Comparison of ENCODE assay signal across 8 cellular contexts in genomic region chr20:63497946-63498935, GRCh38. TPM values are rescaled to one million over a fixed set of nuclear protein-coding genes. Genes with fewer than 3 reads are reported as not detected.
DNase-seq lines count a peak whose midpoint lies in the region; ATAC-seq and TF ChIP-seq lines count a peak whose summit lies in the region.

No MANE protein-coding gene starts in this region.

- peaks cover 26% of the 10 kb centered on the region for H3K36me3 ChIP-seq in right atrium auricular region
- no peaks in the 10 kb centered on the region for H3K36me3 ChIP-seq in spleen

- H3K27me3 ChIP-seq in right atrium auricular region, result peaks cover 0 to 13% of the 10 kb centered on the region in 2 donors
- peaks cover 0 to 87% (median 44%) of the 10 kb centered on the region in 7 donors for H3K27me3 ChIP-seq in spleen (replicated peaks in 1 of 7)

- peak overlapping the region; percentile 75 for H3K4me3 Mint-ChIP-seq in T-helper 17 cell

- peak; percentile 45 for DNase-seq in NCI-H1092 treated with DMSO at 0.1 percent for 48 hours (lab: John Stamatoyannopoulos, UW)
- DNase-seq in NCI-H1092 (lab: John Stamatoyannopoulos, UW), result no peak
- no peak for DNase-seq in T-helper 17 cell
- DNase-seq in right atrium auricular region (ENCODE audit: low spot score), result no peak
- no peak for DNase-seq in spleen

- no peak for TF ChIP-seq POLR2A in spleen (IDR thresholded peaks at IDR 0.05)

- ATAC-seq in T-helper 17 cell (no peak), HG03442 (IDR thresholded peaks at IDR 0.05; ENCODE audit: unreplicated experiment) (no peak), HG02763 (IDR thresholded peaks at IDR 0.05; ENCODE audit: unreplicated experiment) (no peak), HG03521 (IDR thresholded peaks at IDR 0.05; ENCODE audit: unreplicated experiment) (no peak)

- H3K4me3 ChIP-seq in right atrium auricular region, result peak overlapping the region; percentile 56 to 60
- peak overlapping the region in 5 of 8 donors; percentile 39 to 71 (median 43) for H3K4me3 ChIP-seq in spleen

- 1 to 7% (median 5%) methylated on average over 4 to 59 of the region's 60 CpGs for WGBS in spleen, 5 donors

- H3K4me1 ChIP-seq in right atrium auricular region (peaks cover 0 to 63% of the 10 kb centered on the region in 2 donors), spleen (peaks cover 5 to 42% (median 30%) of the 10 kb centered on the region in 6 donors)

- intact Hi-C loops in spleen (cut with DNase I; ENCODE audit: low total_unique reads), result no loop called here

- H3K27ac Mint-ChIP-seq in T-helper 17 cell, result no peak overlapping the region

- no peaks in the 10 kb centered on the region for H3K36me3 Mint-ChIP-seq in T-helper 17 cell (ENCODE audit: low read depth)

- peaks cover 2% of the 10 kb centered on the region for H3K4me1 Mint-ChIP-seq in T-helper 17 cell

- TF ChIP-seq CTCF in right atrium auricular region (IDR thresholded peaks at IDR 0.05) (no peak), spleen (IDR thresholded peaks at IDR 0.05 in 8 of 11, conservative IDR thresholded peaks at IDR 0.05 in 3 of 11) (no peak)

- H3K27ac ChIP-seq in right atrium auricular region (peak overlapping the region; percentile 92 to 97), spleen (no peak overlapping the region)

- H3K9me3 ChIP-seq in T-helper 17 cell (ENCODE audit: control insufficient read depth, low read length, poor library complexity, severe bottlenecking) (no peaks in the 10 kb centered on the region), right atrium auricular region (no peaks in the 10 kb centered on the region), spleen (no peaks in the 10 kb centered on the region)

- H3K27me3 Mint-ChIP-seq in T-helper 17 cell, result peaks cover 12% of the 10 kb centered on the region

RNA-seq across cellular contexts. Expression of gene EEF1A2, which starts 0.6 kb away (rescaled TPM):
- total RNA-seq in T-helper 17 cell, result under 1 TPM; 0.47 to 0.99 TPM
- 100 to 1,000 TPM; 797 to 886 TPM for total RNA-seq in right atrium auricular region
- total RNA-seq in spleen, result 1 to 10 TPM in 3 of 7 donors, under 1 TPM in 4; 0.39 to 1.4 (median 0.54) TPM
- polyA plus RNA-seq in spleen, result under 1 TPM; 0.48 to 0.57 (median 0.53) TPM

RNA-seq across cellular contexts. Expression of gene PPDPF, which starts 22.3 kb away (rescaled TPM):
- 100 to 1,000 TPM; 149 to 271 TPM for total RNA-seq in T-helper 17 cell
- total RNA-seq in right atrium auricular region, result 100 to 1,000 TPM; 138 to 185 TPM
- total RNA-seq in spleen, result 100 to 1,000 TPM in 4 of 7 donors, 10 to 100 TPM in 3; 68.8 to 167 (median 105) TPM
- 100 to 1,000 TPM; 123 to 275 (median 186) TPM for polyA plus RNA-seq in spleen

RNA-seq across cellular contexts. Expression of gene KCNQ2, which starts 25.8 kb away (rescaled TPM):
- total RNA-seq in T-helper 17 cell, result not detected
- total RNA-seq in right atrium auricular region, result not detected
- total RNA-seq in spleen, result 1 to 10 TPM in 2 of 7 donors, under 1 TPM in 3, not detected in 2; 0.26 to 3.5 (median 0.65) TPM
- polyA plus RNA-seq in spleen, result under 1 TPM; 0.13 to 0.39 (median 0.39) TPM

RNA-seq across cellular contexts. Expression of gene PTK6, which starts 38.9 kb away (rescaled TPM):
- total RNA-seq in T-helper 17 cell (under 1 TPM; 0.50 to 0.80 TPM), right atrium auricular region (not detected), spleen (1 to 10 TPM in 1 of 7 donors, under 1 TPM in 6; 0.20 to 1.0 (median 0.77) TPM)
- under 1 TPM; 0.55 to 0.72 (median 0.64) TPM for polyA plus RNA-seq in spleen

RNA-seq across cellular contexts. Expression of gene SRMS, which starts 49.3 kb away (rescaled TPM):
- total RNA-seq in T-helper 17 cell (not detected), right atrium auricular region (not detected), spleen (1 to 10 TPM in 4 of 7 donors, under 1 TPM in 1, not detected in 2; 0.46 to 1.5 (median 1.2) TPM)
- polyA plus RNA-seq in spleen, result under 1 TPM; 0.07 to 0.19 (median 0.12) TPM

Comparison
In these comparisons a context has a peak if more than half of its experiments do, and no peak if none do; other contexts are left out.
1. H3K27ac ChIP-seq: peak in right atrium auricular region (2 of 2); none in spleen (0 of 8).
2. RNA of gene EEF1A2, which starts 0.6 kb away (total RNA-seq): 797 to 886 TPM in right atrium auricular region; 0.47 to 0.99 TPM in T-helper 17 cell and 0.39 to 1.4 TPM in spleen; every median in the first group is over 100 times any median in the second.